8 cellular contexts compared by ENCODE assay signal in genomic region chr17:45228121-45228941, GRCh38. TPM values are rescaled to one million over a fixed set of nuclear protein-coding genes. Genes with fewer than 3 reads are reported as not detected.
A peak's percentile ranks its signal among the peaks of the same experiment; 100 is the strongest.
DNase-seq lines count a peak whose midpoint lies in the region; ATAC-seq and TF ChIP-seq lines count a peak whose summit lies in the region.

No MANE protein-coding gene starts in this region.

- peak overlapping the region; percentile 96 to 100 (median 99) for H3K4me3 Mint-ChIP-seq in CD8-positive, alpha-beta memory T cell
- H3K4me3 Mint-ChIP-seq in MCF 10A (ENCODE audit: unreplicated experiment), result peak overlapping the region; percentile 46
- H3K4me3 Mint-ChIP-seq in natural killer cell treated with Interleukin-12 subunit alpha and Interleukin-12 subunit beta and Interleukin-15 and Interleukin-18, amount 100 ng/mL, for 72 hours, result peak overlapping the region; percentile 90

- TF ChIP-seq CTCF in MCF 10A (IDR thresholded peaks at IDR 0.05; ENCODE audit: unreplicated experiment), result no peak

- no peak for ATAC-seq in natural killer cell treated with Interleukin-12 subunit alpha and Interleukin-12 subunit beta and Interleukin-15 and Interleukin-18, amount 100 ng/mL, for 72 hours
- ATAC-seq in GM19397 (IDR thresholded peaks at IDR 0.05; ENCODE audit: unreplicated experiment) (no peak), GM21529 (IDR thresholded peaks at IDR 0.05; ENCODE audit: unreplicated experiment) (no peak)

- peaks cover 80 to 84% (median 84%) of the 10 kb centered on the region in 3 donors for H3K4me1 Mint-ChIP-seq in CD8-positive, alpha-beta memory T cell
- peaks cover 60% of the 10 kb centered on the region for H3K4me1 Mint-ChIP-seq in MCF 10A (ENCODE audit: insufficient read depth, unreplicated experiment)
- peaks cover 76 to 81% of the 10 kb centered on the region in 2 donors for H3K4me1 Mint-ChIP-seq in natural killer cell treated with Interleukin-12 subunit alpha and Interleukin-12 subunit beta and Interleukin-15 and Interleukin-18, amount 100 ng/mL, for 72 hours (ENCODE audit: low read depth in 2 of 2)

- intact Hi-C loops in MCF 10A (cut with micrococcal nuclease), result no loop called here

- CTCF ChIA-PET in CD8-positive, alpha-beta memory T cell (lab: Charles Lee), result interaction anchor here (0.7 to 13.0 kb wide), 13 partner anchors 8 to 158 kb away, joined by 3 to 409 read pairs (median 7); partner anchors contain the start of genes ACBD4, FMNL1 and HEXIM2
- CTCF ChIA-PET in MCF 10A (lab: Yijun Ruan, JAX), result interaction anchor here (0.5 to 2.2 kb wide), 7 partner anchors 9 to 93 kb away, joined by 3 to 12 read pairs (median 4); partner anchors contain the start of gene ACBD4

- no peaks in the 10 kb centered on the region for H3K9me3 Mint-ChIP-seq in CD8-positive, alpha-beta memory T cell
- no peaks in the 10 kb centered on the region for H3K9me3 Mint-ChIP-seq in MCF 10A (ENCODE audit: unreplicated experiment)
- H3K9me3 Mint-ChIP-seq in natural killer cell treated with Interleukin-12 subunit alpha and Interleukin-12 subunit beta and Interleukin-15 and Interleukin-18, amount 100 ng/mL, for 72 hours, result no peaks in the 10 kb centered on the region

- peak overlapping the region; percentile 97 to 100 (median 100) for H3K27ac Mint-ChIP-seq in CD8-positive, alpha-beta memory T cell
- H3K27ac Mint-ChIP-seq in MCF 10A (ENCODE audit: low read depth, unreplicated experiment), result peak overlapping the region; percentile 91
- peak overlapping the region; percentile 100 for H3K27ac Mint-ChIP-seq in natural killer cell treated with Interleukin-12 subunit alpha and Interleukin-12 subunit beta and Interleukin-15 and Interleukin-18, amount 100 ng/mL, for 72 hours

- H3K4me3 ChIP-seq in CD8-positive, alpha-beta memory T cell (ENCODE audit: low read length), result peak overlapping the region; percentile 95

- peak overlapping the region; percentile 98 for H3K27ac ChIP-seq in CD8-positive, alpha-beta memory T cell (ENCODE audit: low read depth, low read length)

- H3K9me3 ChIP-seq in CD8-positive, alpha-beta memory T cell (ENCODE audit: low read length), result no peaks in the 10 kb centered on the region

- TSS peak; percentile 28 for BruUV-seq in MCF 10A (replicated peaks; lab: Mats Ljungman, UMichigan)

- POLR2A ChIA-PET in CD8-positive, alpha-beta memory T cell (lab: Charles Lee), result interaction anchor here (0.5 to 13.4 kb wide), 8 partner anchors 8 to 1132 kb away, joined by 3 to 189 read pairs (median 4); partner anchors contain the start of genes ACBD4, FMNL1 and MAP3K14
- POLR2A ChIA-PET in MCF 10A (lab: Yijun Ruan, JAX), result interaction anchor here (0.5 to 3.5 kb wide), 12 partner anchors 9 to 197 kb away, joined by 3 to 26 read pairs (median 6); partner anchors contain the start of genes HEXIM1, HEXIM2, MAP3K14 and NMT1

- H3K27me3 Mint-ChIP-seq in CD8-positive, alpha-beta memory T cell, result peaks cover 0 to 3% of the 10 kb centered on the region in 2 donors
- H3K27me3 Mint-ChIP-seq in MCF 10A (ENCODE audit: insufficient read depth, unreplicated experiment), result no peaks in the 10 kb centered on the region
- H3K27me3 Mint-ChIP-seq in natural killer cell treated with Interleukin-12 subunit alpha and Interleukin-12 subunit beta and Interleukin-15 and Interleukin-18, amount 100 ng/mL, for 72 hours, result no peaks in the 10 kb centered on the region

- peak in 2 of 5 donors; percentile 30 to 52 for DNase-seq in CD8-positive, alpha-beta memory T cell
- peak; percentile 38 for DNase-seq in NCI-H69 (lab: John Stamatoyannopoulos, UW)
- peak; percentile 56 for DNase-seq in MCF 10A (ENCODE audit: unreplicated experiment)
- DNase-seq in natural killer cell treated with Interleukin-12 subunit alpha and Interleukin-12 subunit beta and Interleukin-15 and Interleukin-18, amount 100 ng/mL, for 72 hours (ENCODE audit: low spot score), result peak; percentile 60
- DNase-seq in NCI-H526 treated with DMSO at 0.1 percent for 48 hours (lab: John Stamatoyannopoulos, UW), result no peak
- DNase-seq in NCI-H748 (lab: John Stamatoyannopoulos, UW; ENCODE audit: unreplicated experiment), result no peak

- peaks cover 6% of the 10 kb centered on the region for H3K36me3 ChIP-seq in CD8-positive, alpha-beta memory T cell (ENCODE audit: insufficient read depth, low read length)

- peaks cover 0 to 63% (median 7%) of the 10 kb centered on the region in 3 donors for H3K36me3 Mint-ChIP-seq in CD8-positive, alpha-beta memory T cell
- peaks cover 6% of the 10 kb centered on the region for H3K36me3 Mint-ChIP-seq in MCF 10A (ENCODE audit: insufficient read depth, unreplicated experiment)
- peaks cover 5% of the 10 kb centered on the region for H3K36me3 Mint-ChIP-seq in natural killer cell treated with Interleukin-12 subunit alpha and Interleukin-12 subunit beta and Interleukin-15 and Interleukin-18, amount 100 ng/mL, for 72 hours

- H3K27me3 ChIP-seq in CD8-positive, alpha-beta memory T cell (ENCODE audit: insufficient read depth, low read length, poor library complexity, severe bottlenecking), result no peaks in the 10 kb centered on the region

- peaks cover 75% of the 10 kb centered on the region for H3K4me1 ChIP-seq in CD8-positive, alpha-beta memory T cell (ENCODE audit: insufficient read depth, low read length)

RNA-seq across cellular contexts. Expression of gene FMNL1, which starts 6.6 kb away (rescaled TPM):
- total RNA-seq in CD8-positive, alpha-beta memory T cell, result 100 to 1,000 TPM; 260 to 265 TPM
- 58.6 TPM for polyA plus RNA-seq in CD8-positive, alpha-beta memory T cell
- 28.1 and 35.8 TPM in 2 replicates for total RNA-seq in MCF 10A (2022)
- 100 to 1,000 TPM; 280 to 380 TPM for total RNA-seq in natural killer cell treated with Interleukin-12 subunit alpha and Interleukin-12 subunit beta and Interleukin-15 and Interleukin-18, amount 100 ng/mL, for 72 hours

RNA-seq across cellular contexts. Expression of gene SPATA32, which starts 33.6 kb away (rescaled TPM):
- under 1 TPM in 1 of 2 experiments, not detected in 1; 0.15 TPM for total RNA-seq in CD8-positive, alpha-beta memory T cell
- 0.33 TPM for polyA plus RNA-seq in CD8-positive, alpha-beta memory T cell
- total RNA-seq in MCF 10A (2022), result not detected in 2 replicates
- total RNA-seq in natural killer cell treated with Interleukin-12 subunit alpha and Interleukin-12 subunit beta and Interleukin-15 and Interleukin-18, amount 100 ng/mL, for 72 hours, result under 1 TPM; 0.62 to 0.81 TPM

Comparison
In these comparisons a context has a peak if more than half of its experiments do, and no peak if none do; other contexts are left out.
1. DNase-seq: peak in NCI-H69 (single experiment), MCF 10A (single experiment) and natural killer cell treated with Interleukin-12 subunit alpha and Interleukin-12 subunit beta and Interleukin-15 and Interleukin-18, amount 100 ng/mL, for 72 hours (single experiment); none in NCI-H526 treated with DMSO at 0.1 percent for 48 hours (single experiment) and NCI-H748 (single experiment).
2. H3K4me3 Mint-ChIP-seq: peak in every context shown above with its lines; median percentile 99 in CD8-positive, alpha-beta memory T cell; 90 in natural killer cell treated with Interleukin-12 subunit alpha and Interleukin-12 subunit beta and Interleukin-15 and Interleukin-18, amount 100 ng/mL, for 72 hours; 46 in MCF 10A.
3. Peak in every context shown above with its lines, with median percentiles within 50 percentile points of each other: H3K27ac Mint-ChIP-seq.